1 cellular context compared by ENCODE assay signal in genomic region chr12:53572134-53572758, GRCh38.
TF ChIP-seq lines count a peak whose summit lies in the region.

No MANE protein-coding gene starts in this region.

TF ChIP-seq in GM12878, 131 proteins besides CTCF, POLR2A, EP300 and RAD21:
- TF ChIP-seq MEF2B (IDR thresholded peaks at IDR 0.05; ENCODE audit: partially characterized antibody, poor library complexity, severe bottlenecking), result no peak
- TF ChIP-seq KAT2A (conservative IDR thresholded peaks at IDR 0.05; ENCODE audit: control insufficient read depth, low read depth, low read length), result no peak
- TF ChIP-seq PAX8 (IDR thresholded peaks at IDR 0.05), result no peak
- TF ChIP-seq GATAD2B (conservative IDR thresholded peaks at IDR 0.05; ENCODE audit: low read depth), result peak; percentile 40; the same call in 1 of the 2 replicates
- no peak for TF ChIP-seq EGR1 (IDR thresholded peaks at IDR 0.05; ENCODE audit: borderline replicate concordance in 1 of 2, low read depth in 2 of 2, low read length in 2 of 2)
- TF ChIP-seq SMARCA5 (IDR thresholded peaks at IDR 0.05), result no peak
- TF ChIP-seq RFX5 (IDR thresholded peaks at IDR 0.05; ENCODE audit: low read depth, low read length), result no peak
- TF ChIP-seq RUNX3 (IDR thresholded peaks at IDR 0.05; ENCODE audit: low read length), result peak; percentile 48; the same call in 1 of the 2 replicates
- TF ChIP-seq TCF7 (IDR thresholded peaks at IDR 0.05; ENCODE audit: borderline replicate concordance), result no peak
- no peak for TF ChIP-seq CHD1 (IDR thresholded peaks at IDR 0.05; ENCODE audit: low read depth, low read length)
- peak; percentile 60 for TF ChIP-seq IKZF1 (conservative IDR thresholded peaks at IDR 0.05)
- TF ChIP-seq MTA2 (IDR thresholded peaks at IDR 0.05; ENCODE audit: low read depth), result 0 out of 2 replicates have a peak, but pooled peaks have one; percentile 24
- TF ChIP-seq PAX5 (IDR thresholded peaks at IDR 0.05; ENCODE audit: borderline replicate concordance, low read depth, low read length), result no peak
- TF ChIP-seq EED (IDR thresholded peaks at IDR 0.05; ENCODE audit: low read depth), result peak; percentile 83
- TF ChIP-seq ZNF592 (IDR thresholded peaks at IDR 0.05), result no peak
- TF ChIP-seq IKZF2 (IDR thresholded peaks at IDR 0.05), result peak; percentile 62 to 67
- TF ChIP-seq CREB1 (IDR thresholded peaks at IDR 0.05; ENCODE audit: low read depth), result no peak
- 0 out of 2 replicates have a peak, but pooled peaks have one; percentile 23 for TF ChIP-seq NFIC (IDR thresholded peaks at IDR 0.05; ENCODE audit: low read depth, low read length)
